Comparison of ENCODE assay signal across 9 cellular contexts in genomic region chr12:43728117-43728516, GRCh38. TPM values are rescaled to one million over a fixed set of nuclear protein-coding genes. Genes with fewer than 3 reads are reported as not detected.
DNase-seq lines count a peak whose midpoint lies in the region; ATAC-seq and TF ChIP-seq lines count a peak whose summit lies in the region.
"Had no signal": no experiment of that assay in that cellular context is flagged by ENCODE, and none has a peak within 500 bp of the region (broad histone marks: within the 10 kb centered on the region; RNA-seq: fewer than 3 reads in every experiment).

No MANE protein-coding gene starts in this region.

- H3K9me3 Mint-ChIP-seq in effector memory CD8-positive, alpha-beta T cell: no peaks in the 10 kb centered on the region

- H3K4me3 Mint-ChIP-seq in effector memory CD8-positive, alpha-beta T cell: no peak overlapping the region

- H3K27me3 Mint-ChIP-seq in effector memory CD8-positive, alpha-beta T cell: no peaks in the 10 kb centered on the region

- H3K36me3 ChIP-seq in heart left ventricle (peaks cover 0 to 45% (median 24%) of the 10 kb centered on the region in 9 donors), OCI-LY3 (replicated peaks; ENCODE audit: low read depth, low read length) (peaks cover 8% of the 10 kb centered on the region)

- intact Hi-C loops in heart left ventricle (cut with DNase I): loop anchor here in 4 of 10 donors (5.0 to 10.0 kb wide), 3 partner anchors 223 to 283 kb away; no protein-coding TSS in a partner anchor
- intact Hi-C loops in left cardiac atrium (cut with DNase I): loop anchor here in 1 of 2 donors (5.0 kb wide), 2 partner anchors 226 to 281 kb away; no protein-coding TSS in a partner anchor

- H3K27me3 ChIP-seq in heart left ventricle (no peaks in the 10 kb centered on the region), OCI-LY3 (ENCODE audit: low read depth, low read length) (no peaks in the 10 kb centered on the region)

- TF ChIP-seq CTCF in heart left ventricle (IDR thresholded peaks at IDR 0.05): peak in 8 of 12 donors; percentile 8 to 37 (median 25)
- TF ChIP-seq CTCF in OCI-LY3 (IDR thresholded peaks at IDR 0.05; ENCODE audit: low read depth, low read length): peak; percentile 49

- H3K4me1 Mint-ChIP-seq in effector memory CD8-positive, alpha-beta T cell (ENCODE audit: low read depth in 2 of 2): no peaks in the 10 kb centered on the region

- no peaks in the 10 kb centered on the region for H3K79me2 ChIP-seq in OCI-LY3 (ENCODE audit: low read length)

- H3K4me3 ChIP-seq in heart left ventricle (no peak overlapping the region), OCI-LY3 (ENCODE audit: low read length) (no peak overlapping the region)

- no peaks in the 10 kb centered on the region for H3K4me1 ChIP-seq in heart left ventricle
- no peaks in the 10 kb centered on the region for H3K4me1 ChIP-seq in OCI-LY3 (ENCODE audit: low read length)

- peaks cover 18% of the 10 kb centered on the region for H3K36me3 Mint-ChIP-seq in effector memory CD8-positive, alpha-beta T cell (ENCODE audit: insufficient read depth)

- no peak for TF ChIP-seq POLR2A in heart left ventricle (IDR thresholded peaks at IDR 0.05)

- H3K27ac ChIP-seq in heart left ventricle (no peak overlapping the region), OCI-LY3 (ENCODE audit: low read length) (no peak overlapping the region)

- no peak overlapping the region for H3K27ac Mint-ChIP-seq in effector memory CD8-positive, alpha-beta T cell

- DNase-seq in heart left ventricle (no peak), left cardiac atrium (no peak), fibroblast of peridontal ligament (ENCODE audit: extremely low read depth) (peak; percentile 53), superior temporal gyrus (ENCODE audit: extremely low spot score) (peak; percentile 52), GM19238 (ENCODE audit: insufficient read length, low spot score) (no peak)
- no peak for DNase-seq in effector memory CD8-positive, alpha-beta T cell
- DNase-seq: MV-4-11 had no signal

- no peaks in the 10 kb centered on the region for H4K20me1 ChIP-seq in OCI-LY3 (ENCODE audit: insufficient read depth, low read length)

- H3K9me3 ChIP-seq in heart left ventricle (no peaks in the 10 kb centered on the region), OCI-LY3 (ENCODE audit: insufficient read depth, low read length) (no peaks in the 10 kb centered on the region)

- H3K4me2 ChIP-seq in OCI-LY3 (ENCODE audit: low read length): no peak overlapping the region

- no peak for ATAC-seq in heart left ventricle
- ATAC-seq in left cardiac atrium: no peak
- no peak for ATAC-seq in effector memory CD8-positive, alpha-beta T cell (replicated peaks)
- no peak for ATAC-seq in HG03571 (IDR thresholded peaks at IDR 0.05; ENCODE audit: unreplicated experiment)

- WGBS in heart left ventricle, 4 donors: 55 to 63% (median 62%) methylated on average over 2 of the region's 2 CpGs

- H2AFZ ChIP-seq in OCI-LY3 (ENCODE audit: low read depth, low read length): no peak overlapping the region

- H3K9ac ChIP-seq in OCI-LY3 (ENCODE audit: low read length): no peak overlapping the region

RNA-seq across cellular contexts. Expression of gene PUS7L, which starts 30.5 kb away (rescaled TPM):
- total RNA-seq in heart left ventricle (1 to 10 TPM; 3.7 to 7.6 (median 5.3) TPM), left cardiac atrium (1 to 10 TPM; 6.8 to 9.1 TPM)
- 1 to 10 TPM in 1 of 2 donors, under 1 TPM in 1; 0.80 to 2.9 TPM for polyA plus RNA-seq in heart left ventricle

RNA-seq across cellular contexts. Expression of gene IRAK4, which starts 30.6 kb away (rescaled TPM):
- total RNA-seq in heart left ventricle (10 to 100 TPM in 1 of 9 donors, 1 to 10 TPM in 8; 3.6 to 14.4 (median 5.1) TPM), left cardiac atrium (10 to 100 TPM in 1 of 2 donors, 1 to 10 TPM in 1; 9.7 to 10.7 TPM)
- 1 to 10 TPM; 3.3 to 4.8 TPM for polyA plus RNA-seq in heart left ventricle

Comparison
In these comparisons a context has a peak if more than half of its experiments do, and no peak if none do; other contexts are left out.
1. DNase-seq: peak in fibroblast of peridontal ligament (single experiment) and superior temporal gyrus (single experiment); none in heart left ventricle (0 of 5), left cardiac atrium (single experiment), effector memory CD8-positive, alpha-beta T cell (0 of 3) and GM19238 (single experiment).